ENCODE assay signal across 14 cellular contexts in genomic region chr6:48032156-48032555, GRCh38.
DNase-seq lines count a peak whose midpoint lies in the region; ATAC-seq and TF ChIP-seq lines count a peak whose summit lies in the region.
"Had no signal": no experiment of that assay in that cellular context is flagged by ENCODE, and none has a peak within 500 bp of the region (broad histone marks: within the 10 kb centered on the region; RNA-seq: fewer than 3 reads in every experiment).

No MANE protein-coding gene starts in this region.

- no peaks in the 10 kb centered on the region for H3K4me1 ChIP-seq in mesenchymal stem cell (ENCODE audit: control insufficient read depth, insufficient read depth, low read depth, low read length)

- H3K4me2 ChIP-seq in mesenchymal stem cell (ENCODE audit: low read length, poor library complexity, severe bottlenecking): no peak overlapping the region

- H2BK15ac ChIP-seq in mesenchymal stem cell (ENCODE audit: low read depth, poor library complexity, severe bottlenecking): no peak overlapping the region

- H3K18ac ChIP-seq in mesenchymal stem cell (ENCODE audit: low read depth in 1 of 2, low read length in 2 of 2): no peak overlapping the region

- no peaks in the 10 kb centered on the region for H3K9me3 ChIP-seq in mesenchymal stem cell (ENCODE audit: control insufficient read depth, low read length)

- TF ChIP-seq CTCF in type B pancreatic cell (conservative IDR thresholded peaks at IDR 0.05): no peak

- no peak overlapping the region for H3K4me3 Mint-ChIP-seq in type B pancreatic cell
- H3K4me3 Mint-ChIP-seq: stimulated activated naive B cell treated with anti-CD40 and anti-IgM and Interleukin-4, amounts not matched to agents 10 μg/mL and 1 μg/mL and 100 μg/mL, for 72 hours had no signal

- no peaks in the 10 kb centered on the region for H3K36me3 Mint-ChIP-seq in type B pancreatic cell
- H3K36me3 Mint-ChIP-seq: stimulated activated naive B cell treated with anti-CD40 and anti-IgM and Interleukin-4, amounts not matched to agents 10 μg/mL and 1 μg/mL and 100 μg/mL, for 72 hours had no signal

- no peak overlapping the region for H3K4me3 ChIP-seq in mesenchymal stem cell (ENCODE audit: insufficient read depth in 1 of 2, low read depth in 1 of 2, low read length in 2 of 2)

- H3K23ac ChIP-seq in mesenchymal stem cell (ENCODE audit: low read length in 2 of 2): no peak overlapping the region

- H3K27me3 ChIP-seq in mesenchymal stem cell (ENCODE audit: control insufficient read depth in 1 of 2, insufficient read depth in 1 of 2, low read length in 2 of 2): no peaks in the 10 kb centered on the region

- no peak overlapping the region for H2BK5ac ChIP-seq in mesenchymal stem cell (ENCODE audit: low read depth, low read length, poor library complexity, severe bottlenecking)

- H3K9me3 Mint-ChIP-seq in type B pancreatic cell: no peaks in the 10 kb centered on the region

- no peak overlapping the region for H2AK5ac ChIP-seq in mesenchymal stem cell (ENCODE audit: low read length, severe bottlenecking)

- H2BK120ac ChIP-seq in mesenchymal stem cell (ENCODE audit: low read depth, low read length): no peak overlapping the region

- no peaks in the 10 kb centered on the region for H3K4me1 Mint-ChIP-seq in type B pancreatic cell (ENCODE audit: unreplicated experiment)
- H3K4me1 Mint-ChIP-seq: stimulated activated naive B cell treated with anti-CD40 and anti-IgM and Interleukin-4, amounts not matched to agents 10 μg/mL and 1 μg/mL and 100 μg/mL, for 72 hours had no signal

- peaks cover 1% of the 10 kb centered on the region for H3K79me1 ChIP-seq in mesenchymal stem cell (replicated peaks; ENCODE audit: low read length, poor library complexity, severe bottlenecking)

- WGBS in mesenchymal stem cell: 25% methylated on average over 1 of the region's 5 CpGs

- DNase-seq in EL: peak; percentile 62
- peak; percentile 22 for DNase-seq in NCI-H69 (lab: John Stamatoyannopoulos, UW)
- DNase-seq in dermis blood vessel endothelial cell: peak; percentile 39
- DNase-seq in mesenchymal stem cell: peak; percentile 94
- DNase-seq in type B pancreatic cell (ENCODE audit: extremely low spot score, unreplicated experiment): no peak
- no peak for DNase-seq in GM19240 (ENCODE audit: insufficient read length, low spot score)
- no peak for DNase-seq in 8988T
- DNase-seq: activated CD8-positive, alpha-beta memory T cell treated with anti-CD3 and anti-CD28 coated beads, Interleukin-2, amount 50 U/mL, for 48 hours; KG1; RPMI8226; stimulated activated CD4-positive, alpha-beta T cell treated with anti-CD3 and anti-CD28 coated beads, Interleukin-2, amount 100 ng/mL, for 24 hours; stimulated activated naive B cell treated with anti-CD40 and anti-IgM and Interleukin-4, amounts not matched to agents 10 μg/mL and 1 μg/mL and 100 μg/mL, for 72 hours had no signal

- H3K27ac Mint-ChIP-seq in type B pancreatic cell: no peak overlapping the region
- H3K27ac Mint-ChIP-seq: stimulated activated naive B cell treated with anti-CD40 and anti-IgM and Interleukin-4, amounts not matched to agents 10 μg/mL and 1 μg/mL and 100 μg/mL, for 72 hours had no signal

- H3K4ac ChIP-seq in mesenchymal stem cell (ENCODE audit: low read depth in 1 of 2, low read length in 2 of 2): no peak overlapping the region

- no peak overlapping the region for H3K14ac ChIP-seq in mesenchymal stem cell (ENCODE audit: low read length in 2 of 2)

- H3K9ac ChIP-seq in mesenchymal stem cell (ENCODE audit: low read length): peak overlapping the region; percentile 63

- H3K36me3 ChIP-seq in mesenchymal stem cell (ENCODE audit: control insufficient read depth in 1 of 2, insufficient read depth in 2 of 2, low read depth in 1 of 2, low read length in 2 of 2): no peaks in the 10 kb centered on the region

- no peak for ATAC-seq in HG03439 (IDR thresholded peaks at IDR 0.05; ENCODE audit: unreplicated experiment)
- ATAC-seq: HCT116; stimulated activated naive B cell treated with anti-CD40 and anti-IgM and Interleukin-4, amounts not matched to agents 10 μg/mL and 1 μg/mL and 100 μg/mL, for 72 hours had no signal

- no peak overlapping the region for H2AFZ ChIP-seq in mesenchymal stem cell (ENCODE audit: low read depth, low read length)

- H4K8ac ChIP-seq in mesenchymal stem cell (ENCODE audit: low read length): no peak overlapping the region

- H2BK12ac ChIP-seq in mesenchymal stem cell (ENCODE audit: low read length in 2 of 2): no peak overlapping the region

- H4K91ac ChIP-seq in mesenchymal stem cell (ENCODE audit: low read length): no peak overlapping the region

- no peak overlapping the region for H3K27ac ChIP-seq in mesenchymal stem cell (ENCODE audit: low read length, poor library complexity, severe bottlenecking)

- no peaks in the 10 kb centered on the region for H3K27me3 Mint-ChIP-seq in type B pancreatic cell
- H3K27me3 Mint-ChIP-seq: stimulated activated naive B cell treated with anti-CD40 and anti-IgM and Interleukin-4, amounts not matched to agents 10 μg/mL and 1 μg/mL and 100 μg/mL, for 72 hours had no signal

Comparison
In these comparisons a context has a peak if more than half of its experiments do, and no peak if none do; other contexts are left out.
1. DNase-seq: peak in EL (single experiment), NCI-H69 (single experiment), dermis blood vessel endothelial cell (single experiment) and mesenchymal stem cell (single experiment); none in type B pancreatic cell (single experiment), GM19240 (single experiment) and 8988T (single experiment).